19 cellular contexts compared by ENCODE assay signal in genomic region chr10:60872451-60872850, GRCh38.
DNase-seq lines count a peak whose midpoint lies in the region; ATAC-seq and TF ChIP-seq lines count a peak whose summit lies in the region.
"Had no signal": no experiment of that assay in that cellular context is flagged by ENCODE, and none has a peak within 500 bp of the region (broad histone marks: within the 10 kb centered on the region; RNA-seq: fewer than 3 reads in every experiment).

No MANE protein-coding gene starts in this region.

- no peak overlapping the region for H3K4me3 Mint-ChIP-seq in mesothelial cell of epicardium
- H3K4me3 Mint-ChIP-seq: B cell; CD4-positive, CD25-positive, alpha-beta regulatory T cell; CD8-positive, alpha-beta T cell; H9 had no signal

- H3K27me3 ChIP-seq in gastrocnemius medialis: no peaks in the 10 kb centered on the region
- H3K27me3 ChIP-seq: BLaER1 had no signal

- TF ChIP-seq CTCF in mesothelial cell of epicardium (IDR thresholded peaks at IDR 0.05; ENCODE audit: unreplicated experiment) (no peak), gastrocnemius medialis (IDR thresholded peaks at IDR 0.05 in 4 of 5, conservative IDR thresholded peaks at IDR 0.05 in 1 of 5) (no peak)

- peaks cover 0 to 7% of the 10 kb centered on the region in 2 donors for H3K36me3 ChIP-seq in gastrocnemius medialis

- H3K27ac ChIP-seq in gastrocnemius medialis: peak overlapping the region; percentile 86 to 96 (median 90)
- H3K27ac ChIP-seq: 22Rv1, BLaER1, C4-2B, GM23248 had no signal

- H3K9me3 ChIP-seq in gastrocnemius medialis: no peaks in the 10 kb centered on the region
- H3K9me3 ChIP-seq: BLaER1, Caco-2 had no signal

- peaks cover 39% of the 10 kb centered on the region for H3K36me3 Mint-ChIP-seq in mesothelial cell of epicardium
- H3K36me3 Mint-ChIP-seq: CD4-positive, CD25-positive, alpha-beta regulatory T cell; CD8-positive, alpha-beta T cell had no signal

- TF ChIP-seq POLR2A in gastrocnemius medialis (IDR thresholded peaks at IDR 0.05): no peak

- intact Hi-C loops in gastrocnemius medialis (cut with DNase I; ENCODE audit: low total_unique reads): loop anchor here (2.0 kb wide), 1 partner anchor 72 kb away; the partner anchor contains the start of gene RHOBTB1

- peak overlapping the region; percentile 63 for H3K27ac Mint-ChIP-seq in mesothelial cell of epicardium
- H3K27ac Mint-ChIP-seq: B cell; CD4-positive, CD25-positive, alpha-beta regulatory T cell; CD8-positive, alpha-beta T cell had no signal

- peaks cover 61 to 66% of the 10 kb centered on the region in 2 donors for H3K4me1 ChIP-seq in gastrocnemius medialis
- H3K4me1 ChIP-seq: BLaER1, Caco-2 had no signal

- DNase-seq in NCI-H187 treated with DMSO at 0.1 percent for 48 hours (lab: John Stamatoyannopoulos, UW) (peak; percentile 10), NCI-H187 (lab: John Stamatoyannopoulos, UW) (no peak), mesothelial cell of epicardium (ENCODE audit: low spot score in 2 of 2, unreplicated experiment in 2 of 2) (no peak), gastrocnemius medialis (peak; percentile 77 to 82)
- no peak for DNase-seq in activated CD8-positive, alpha-beta memory T cell treated with anti-CD3 and anti-CD28 coated beads, Interleukin-2, amount 50 U/mL, for 48 hours
- DNase-seq: Caco-2; CD4-positive, CD25-positive, alpha-beta regulatory T cell; CD8-positive, alpha-beta T cell; DMS153; DND-41; GM23248; H9 had no signal

- in situ Hi-C loops in gastrocnemius medialis (cut with MboI; ENCODE audit: low sequenced_read_pairs in 4 of 4): no loop called here

- H3K4me3 ChIP-seq in gastrocnemius medialis: no peak overlapping the region
- H3K4me3 ChIP-seq: BLaER1, GM23248 had no signal

- no peaks in the 10 kb centered on the region for H3K27me3 Mint-ChIP-seq in mesothelial cell of epicardium (ENCODE audit: low read depth)
- H3K27me3 Mint-ChIP-seq: CD4-positive, CD25-positive, alpha-beta regulatory T cell had no signal

- H3K9me3 Mint-ChIP-seq in mesothelial cell of epicardium: peaks cover 5% of the 10 kb centered on the region
- H3K9me3 Mint-ChIP-seq: CD8-positive, alpha-beta T cell; H9 had no signal

- peaks cover 44% of the 10 kb centered on the region for H3K4me1 Mint-ChIP-seq in mesothelial cell of epicardium
- H3K4me1 Mint-ChIP-seq: B cell; CD4-positive, CD25-positive, alpha-beta regulatory T cell had no signal

- ATAC-seq in gastrocnemius medialis (peak; percentile 85 to 92), HG03175 (IDR thresholded peaks at IDR 0.05; ENCODE audit: unreplicated experiment) (no peak), GM21717 (IDR thresholded peaks at IDR 0.05; ENCODE audit: unreplicated experiment) (no peak)
- ATAC-seq: CD8-positive, alpha-beta T cell; HCT116 had no signal

Comparison
In these comparisons a context has a peak if more than half of its experiments do, and no peak if none do; other contexts are left out.
1. DNase-seq: peak in NCI-H187 treated with DMSO at 0.1 percent for 48 hours (single experiment) and gastrocnemius medialis (2 of 2); none in NCI-H187 (0 of 2), mesothelial cell of epicardium (0 of 2) and activated CD8-positive, alpha-beta memory T cell treated with anti-CD3 and anti-CD28 coated beads, Interleukin-2, amount 50 U/mL, for 48 hours (single experiment).
2. ATAC-seq: peak in gastrocnemius medialis (2 of 2); none in HG03175 (single experiment) and GM21717 (single experiment).